ENCODE assay signal across 13 cellular contexts in the genomic region with DNA sequence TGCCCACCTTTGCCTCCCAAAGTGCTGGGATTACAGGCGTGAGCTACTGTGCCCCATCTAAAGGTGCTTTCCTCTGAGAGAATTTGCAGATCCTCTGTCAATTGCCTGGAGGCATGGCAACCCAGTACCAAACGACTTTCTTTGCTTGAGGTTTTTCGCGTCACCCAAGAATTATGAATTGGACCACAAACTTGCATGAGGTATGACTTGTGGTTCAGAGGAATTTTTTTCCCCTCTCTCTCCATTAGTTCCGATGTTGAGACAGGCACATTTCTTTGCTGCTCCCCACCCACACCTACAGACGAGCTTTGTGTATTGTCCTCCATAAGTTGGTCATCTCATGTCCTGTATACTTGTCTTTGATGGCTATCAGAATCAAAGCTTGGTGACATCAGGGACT. TPM values are rescaled to one million over a fixed set of nuclear protein-coding genes. Genes with fewer than 3 reads are reported as not detected.
DNase-seq lines count a peak whose midpoint lies in the region; ATAC-seq and TF ChIP-seq lines count a peak whose summit lies in the region.
"Had no signal": no experiment of that assay in that cellular context is flagged by ENCODE, and none has a peak within 500 bp of the region (broad histone marks: within the 10 kb centered on the region; RNA-seq: fewer than 3 reads in every experiment).

No MANE protein-coding gene starts in this region.

- CTCF ChIA-PET in Calu3 (lab: Charles Lee) = no interaction called here

- H3K4me3 ChIP-seq in kidney epithelial cell (ENCODE audit: low read depth, low read length) (no peak overlapping the region), WERI-Rb-1 (ENCODE audit: low read depth, low read length) (no peak overlapping the region)

- H3K9me3 Mint-ChIP-seq in Calu3 (ENCODE audit: low read depth, unreplicated experiment) = no peaks in the 10 kb centered on the region

- H3K27me3 ChIP-seq in kidney epithelial cell (ENCODE audit: control insufficient read depth, insufficient read depth, low read length) (no peaks in the 10 kb centered on the region), WERI-Rb-1 (ENCODE audit: insufficient read depth, low read depth, severe bottlenecking) (no peaks in the 10 kb centered on the region)

- H3K36me3 Mint-ChIP-seq in Calu3 (ENCODE audit: insufficient read depth, unreplicated experiment) = no peaks in the 10 kb centered on the region

- DNase-seq in Calu3 (peak; percentile 9), LHCN-M2 (ENCODE audit: low read depth) (peak; percentile 87), amniotic epithelial cell (ENCODE audit: low read depth) (peak; percentile 91), kidney epithelial cell (ENCODE audit: low read depth) (peak; percentile 69), WERI-Rb-1 (no peak), SIG-M5 (lab: John Stamatoyannopoulos, UW) (no peak)
- DNase-seq in effector CD8-positive, alpha-beta T cell (lab: John Stamatoyannopoulos, UW) = no peak
- DNase-seq: activated CD4-positive, alpha-beta T cell treated with anti-CD3 and anti-CD28 coated beads, Interleukin-2, amount 10 ng/mL, durations not matched to agents 24 days and 14 days; NCI-H2081; stimulated activated CD4-positive, alpha-beta T cell treated with anti-CD3 and anti-CD28 coated beads, Interleukin-2, amount 100 ng/mL, for 48 hours; stimulated activated naive B cell treated with anti-CD40 and anti-IgM and Interleukin-4, amounts not matched to agents 10 μg/mL and 1 μg/mL and 100 μg/mL, for 72 hours; T-cell had no signal

- peaks cover 11% of the 10 kb centered on the region for H3K9me3 ChIP-seq in WERI-Rb-1 (ENCODE audit: severe bottlenecking)

- TF ChIP-seq CTCF in Calu3 (IDR thresholded peaks at IDR 0.05; ENCODE audit: unreplicated experiment) (no peak), kidney epithelial cell (IDR thresholded peaks at IDR 0.05; ENCODE audit: insufficient read depth, low read length, poor library complexity, severe bottlenecking) (no peak), WERI-Rb-1 (IDR thresholded peaks at IDR 0.05; ENCODE audit: low read depth, low read length) (no peak)

- no peaks in the 10 kb centered on the region for H3K4me1 Mint-ChIP-seq in Calu3 (ENCODE audit: low read depth, unreplicated experiment)
- H3K4me1 Mint-ChIP-seq: activated CD4-positive, alpha-beta T cell treated with anti-CD3 and anti-CD28 coated beads, Interleukin-2, amount 10 ng/mL, durations not matched to agents 24 days and 14 days; stimulated activated naive B cell treated with anti-CD40 and anti-IgM and Interleukin-4, amounts not matched to agents 10 μg/mL and 1 μg/mL and 100 μg/mL, for 72 hours; T-cell had no signal

- intact Hi-C loops in Calu3 (cut with micrococcal nuclease; ENCODE audit: unreplicated experiment) = no loop called here

- H3K36me3 ChIP-seq in kidney epithelial cell (ENCODE audit: control insufficient read depth, insufficient read depth, low read length) = no peaks in the 10 kb centered on the region
- no peaks in the 10 kb centered on the region for H3K36me3 ChIP-seq in WERI-Rb-1

- no peak for ATAC-seq in GM21529 (IDR thresholded peaks at IDR 0.05; ENCODE audit: unreplicated experiment)
- ATAC-seq: T-cell had no signal

- H3K27me3 Mint-ChIP-seq in Calu3 (ENCODE audit: unreplicated experiment) = no peaks in the 10 kb centered on the region

- no peak overlapping the region for H3K27ac Mint-ChIP-seq in Calu3 (ENCODE audit: unreplicated experiment)
- H3K27ac Mint-ChIP-seq: activated CD4-positive, alpha-beta T cell treated with anti-CD3 and anti-CD28 coated beads, Interleukin-2, amount 10 ng/mL, durations not matched to agents 24 days and 14 days; stimulated activated naive B cell treated with anti-CD40 and anti-IgM and Interleukin-4, amounts not matched to agents 10 μg/mL and 1 μg/mL and 100 μg/mL, for 72 hours; T-cell had no signal

- H3K27ac ChIP-seq in WERI-Rb-1 = no peak overlapping the region

- no TSS peak for BruUV-seq in Calu3 (replicated peaks; lab: Mats Ljungman, UMichigan)

- H3K4me3 Mint-ChIP-seq in Calu3 (ENCODE audit: low read depth, unreplicated experiment) = no peak overlapping the region
- H3K4me3 Mint-ChIP-seq: activated CD4-positive, alpha-beta T cell treated with anti-CD3 and anti-CD28 coated beads, Interleukin-2, amount 10 ng/mL, durations not matched to agents 24 days and 14 days; stimulated activated naive B cell treated with anti-CD40 and anti-IgM and Interleukin-4, amounts not matched to agents 10 μg/mL and 1 μg/mL and 100 μg/mL, for 72 hours; T-cell had no signal

RNA-seq across cellular contexts. Expression of a gene that starts 11.8 kb away (rescaled TPM):
- 28.0 and 28.6 TPM in 2 replicates for total RNA-seq in Calu3 (2022)
- 25.8 and 30.7 TPM in 2 replicates for total RNA-seq in LHCN-M2 (2014; rRNA removed)
- 10.3 TPM for polyA plus RNA-seq in LHCN-M2 (2012)
- total RNA-seq in kidney epithelial cell = 40.9 and 41.1 TPM in 2 replicates

Comparison
In these comparisons a context has a peak if more than half of its experiments do, and no peak if none do; other contexts are left out.
1. DNase-seq: peak in Calu3 (single experiment), LHCN-M2 (single experiment), amniotic epithelial cell (single experiment) and kidney epithelial cell (single experiment); none in WERI-Rb-1 (single experiment), effector CD8-positive, alpha-beta T cell (single experiment) and SIG-M5 (single experiment).